35 cellular contexts compared by ENCODE assay signal in the genomic region with DNA sequence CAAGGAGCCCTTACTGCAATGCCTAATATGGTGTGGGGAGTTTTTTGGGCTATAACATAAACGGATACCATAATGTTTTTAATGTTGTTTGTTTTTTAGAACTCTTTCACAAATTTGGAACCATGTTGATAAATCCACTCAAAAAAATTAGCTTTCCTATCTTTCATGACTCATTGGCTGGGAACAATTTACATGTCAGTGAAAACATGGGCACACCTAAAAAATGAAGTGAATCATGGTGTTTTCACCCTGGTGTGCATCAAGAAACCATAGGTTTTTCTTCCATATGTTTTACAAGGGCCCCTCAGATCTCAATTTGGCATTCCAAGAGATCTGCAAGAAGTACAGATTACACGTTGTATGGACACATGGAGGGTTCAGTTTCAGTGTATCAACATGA.
DNase-seq lines count a peak whose midpoint lies in the region; ATAC-seq, FAIRE-seq and TF ChIP-seq lines count a peak whose summit lies in the region.
"Had no signal": no experiment of that assay in that cellular context is flagged by ENCODE, and none has a peak within 500 bp of the region (broad histone marks: within the 10 kb centered on the region; RNA-seq: fewer than 3 reads in every experiment).

No MANE protein-coding gene starts in this region.

- no peak overlapping the region for H3K4me2 ChIP-seq in osteoblast (ENCODE audit: insufficient read depth, low read length)
- H3K4me2 ChIP-seq: A549; BLaER1; BLaER1 treated with 17β-estradiol and CSF1 and Interleukin-3, amounts not matched to agents 10 nM and 100 nM had no signal

- TF ChIP-seq CTCF in bronchial epithelial cell (IDR thresholded peaks at IDR 0.05; ENCODE audit: insufficient read depth, low read length, severe bottlenecking) (no peak), epithelial cell of esophagus (IDR thresholded peaks at IDR 0.05; ENCODE audit: insufficient read depth, low read depth, low read length, missing control alignments) (no peak), osteoblast (IDR thresholded peaks at IDR 0.05; ENCODE audit: extremely low read depth, low read depth, low read length) (no peak)

- H2AFZ ChIP-seq in osteoblast (ENCODE audit: low read length), result no peak overlapping the region

- H3K79me2 ChIP-seq in osteoblast (ENCODE audit: insufficient read depth, low read length), result no peaks in the 10 kb centered on the region

- H3K36me3 Mint-ChIP-seq in activated T-helper 2 cell treated with anti-CD3 and anti-CD28 coated beads, Interferon-gamma antibody, Interleukin-2, Interleukin-4, amounts not matched to agents 10 μg/mL and 5 μg/mL and 100 μg/mL, durations not matched to agents 14 hours and 24 hours and 36 hours (ENCODE audit: low read depth), result no peaks in the 10 kb centered on the region
- H3K36me3 Mint-ChIP-seq: CD4-positive, alpha-beta memory T cell; CD4-positive, CD25-positive, alpha-beta regulatory T cell; CD8-positive, alpha-beta memory T cell; CD8-positive, alpha-beta T cell had no signal

- no peak overlapping the region for H3K4me3 Mint-ChIP-seq in activated T-helper 2 cell treated with anti-CD3 and anti-CD28 coated beads, Interferon-gamma antibody, Interleukin-2, Interleukin-4, amounts not matched to agents 10 μg/mL and 5 μg/mL and 100 μg/mL, durations not matched to agents 14 hours and 24 hours and 36 hours (ENCODE audit: low read depth)
- H3K4me3 Mint-ChIP-seq: B cell; CD14-positive monocyte; CD4-positive, alpha-beta memory T cell; CD4-positive, alpha-beta T cell; CD4-positive, CD25-positive, alpha-beta regulatory T cell; CD8-positive, alpha-beta memory T cell; CD8-positive, alpha-beta T cell had no signal

- H3K4me1 Mint-ChIP-seq in activated T-helper 2 cell treated with anti-CD3 and anti-CD28 coated beads, Interferon-gamma antibody, Interleukin-2, Interleukin-4, amounts not matched to agents 10 μg/mL and 5 μg/mL and 100 μg/mL, durations not matched to agents 14 hours and 24 hours and 36 hours (ENCODE audit: low read depth), result peaks cover 7% of the 10 kb centered on the region

- DNase-seq in bronchial epithelial cell (ENCODE audit: low read depth) (peak; percentile 63), epithelial cell of esophagus (ENCODE audit: low read depth) (peak; percentile 51), osteoblast (ENCODE audit: insufficient read length, low spot score, missing footprints) (peak; percentile 49)
- no peak for DNase-seq in activated T-helper 2 cell treated with anti-CD3 and anti-CD28 coated beads, Interferon-gamma antibody, Interleukin-2, Interleukin-4, amounts not matched to agents 10 μg/mL and 5 μg/mL and 100 μg/mL, durations not matched to agents 14 hours and 24 hours and 36 hours (ENCODE audit: low spot score)
- DNase-seq: 8988T; ACHN; AML-193; BE2C; C1 segment of cervical spinal cord; Caco-2; Calu3; CD4-positive, alpha-beta memory T cell; CD4-positive, alpha-beta T cell; CD4-positive, CD25-positive, alpha-beta regulatory T cell; CD8-positive, alpha-beta memory T cell; CD8-positive, alpha-beta T cell; COR-L47; DMS 273 treated with DMSO at 0.1 percent for 48 hours; DMS153; DMS53; DMS79; DMS79 treated with DMSO at 0.1 percent for 48 hours; DND-41; EL had no signal

- no peak for FAIRE-seq in bronchial epithelial cell (lab: Jason Lieb, UNC)
- FAIRE-seq: A204.1, A549, D721Med had no signal

- peaks cover 56% of the 10 kb centered on the region for H3K27me3 Mint-ChIP-seq in activated T-helper 2 cell treated with anti-CD3 and anti-CD28 coated beads, Interferon-gamma antibody, Interleukin-2, Interleukin-4, amounts not matched to agents 10 μg/mL and 5 μg/mL and 100 μg/mL, durations not matched to agents 14 hours and 24 hours and 36 hours (ENCODE audit: low read depth)

- H3K9me3 Mint-ChIP-seq in activated T-helper 2 cell treated with anti-CD3 and anti-CD28 coated beads, Interferon-gamma antibody, Interleukin-2, Interleukin-4, amounts not matched to agents 10 μg/mL and 5 μg/mL and 100 μg/mL, durations not matched to agents 14 hours and 24 hours and 36 hours, result no peaks in the 10 kb centered on the region
- H3K9me3 Mint-ChIP-seq: CD4-positive, alpha-beta T cell; CD8-positive, alpha-beta T cell had no signal

- H3K36me3 ChIP-seq in bronchial epithelial cell (ENCODE audit: control insufficient read depth, insufficient read depth, low read length) (no peaks in the 10 kb centered on the region), osteoblast (ENCODE audit: insufficient read depth, low read length) (no peaks in the 10 kb centered on the region)
- H3K36me3 ChIP-seq: BE2C; BLaER1; BLaER1 treated with 17β-estradiol and CSF1 and Interleukin-3, amounts not matched to agents 10 nM and 100 nM had no signal

- intact Hi-C loops in activated T-helper 2 cell treated with anti-CD3 and anti-CD28 coated beads, Interferon-gamma antibody, Interleukin-2, Interleukin-4, amounts not matched to agents 10 μg/mL and 5 μg/mL and 100 μg/mL, durations not matched to agents 14 hours and 24 hours and 36 hours (cut with micrococcal nuclease), result loop anchor here (5.0 kb wide), 3 partner anchors 331 to 586 kb away; no protein-coding TSS in a partner anchor

- H3K4me1 ChIP-seq in osteoblast (ENCODE audit: insufficient read depth, low read length), result no peaks in the 10 kb centered on the region
- H3K4me1 ChIP-seq: BE2C; BLaER1; BLaER1 treated with 17β-estradiol and CSF1 and Interleukin-3, amounts not matched to agents 10 nM and 100 nM had no signal

- H4K20me1 ChIP-seq in osteoblast (ENCODE audit: insufficient read depth, low read length), result no peaks in the 10 kb centered on the region
- H4K20me1 ChIP-seq: BLaER1; BLaER1 treated with 17β-estradiol and CSF1 and Interleukin-3, amounts not matched to agents 10 nM and 100 nM had no signal

- H3K27me3 ChIP-seq in bronchial epithelial cell (ENCODE audit: control insufficient read depth, insufficient read depth, low read length), result peaks cover 2% of the 10 kb centered on the region
- peaks cover 36% of the 10 kb centered on the region for H3K27me3 ChIP-seq in osteoblast (ENCODE audit: insufficient read depth, low read length)
- H3K27me3 ChIP-seq: BLaER1; BLaER1 treated with 17β-estradiol and CSF1 and Interleukin-3, amounts not matched to agents 10 nM and 100 nM had no signal

- no peak overlapping the region for H3K27ac ChIP-seq in osteoblast (ENCODE audit: low read depth, low read length)
- H3K27ac ChIP-seq: 22Rv1; A549; BLaER1; BLaER1 treated with 17β-estradiol and CSF1 and Interleukin-3, amounts not matched to agents 10 nM and 100 nM; C4-2B had no signal

- ATAC-seq in GM21825 (IDR thresholded peaks at IDR 0.05; ENCODE audit: unreplicated experiment), result no peak
- ATAC-seq in GM19455 (IDR thresholded peaks at IDR 0.05; ENCODE audit: unreplicated experiment), result no peak
- ATAC-seq: A549; CD8-positive, alpha-beta T cell had no signal

- H3K4me3 ChIP-seq in bronchial epithelial cell (ENCODE audit: low read depth, low read length) (no peak overlapping the region), epithelial cell of esophagus (ENCODE audit: low read length) (no peak overlapping the region), osteoblast (ENCODE audit: insufficient read depth, low read length) (no peak overlapping the region)
- H3K4me3 ChIP-seq: A549; BLaER1; BLaER1 treated with 17β-estradiol and CSF1 and Interleukin-3, amounts not matched to agents 10 nM and 100 nM had no signal

- H3K9me3 ChIP-seq in osteoblast (ENCODE audit: low read depth, low read length), result no peaks in the 10 kb centered on the region
- H3K9me3 ChIP-seq: A549, BE2C, Caco-2 had no signal

- no peak overlapping the region for H3K27ac Mint-ChIP-seq in activated T-helper 2 cell treated with anti-CD3 and anti-CD28 coated beads, Interferon-gamma antibody, Interleukin-2, Interleukin-4, amounts not matched to agents 10 μg/mL and 5 μg/mL and 100 μg/mL, durations not matched to agents 14 hours and 24 hours and 36 hours
- H3K27ac Mint-ChIP-seq: B cell; CD14-positive monocyte; CD4-positive, alpha-beta memory T cell; CD4-positive, alpha-beta T cell; CD4-positive, CD25-positive, alpha-beta regulatory T cell; CD8-positive, alpha-beta memory T cell; CD8-positive, alpha-beta T cell had no signal
